Comparison of ENCODE assay signal across 30 cellular contexts in genomic region chr16:67945392-67945933, GRCh38. TPM values are rescaled to one million over a fixed set of nuclear protein-coding genes. Genes with fewer than 3 reads are reported as not detected.
A peak's percentile ranks its signal among the peaks of the same experiment; 100 is the strongest.
DNase-seq lines count a peak whose midpoint lies in the region; ATAC-seq, FAIRE-seq and TF ChIP-seq lines count a peak whose summit lies in the region.
"Had no signal": no experiment of that assay in that cellular context is flagged by ENCODE, and none has a peak within 500 bp of the region (broad histone marks: within the 10 kb centered on the region; RNA-seq: fewer than 3 reads in every experiment).

No MANE protein-coding gene starts in this region.

- DNase-seq in heart right ventricle (no peak), Right ventricle myocardium superior (no peak), endothelial cell of umbilical vein (ENCODE audit: low read depth, low spot score) (no peak), psoas muscle (no peak), vagina (ENCODE audit: extremely low spot score in 2 of 2) (no peak), mesenchymal stem cell (no peak)
- DNase-seq in naive thymus-derived CD4-positive, alpha-beta T cell: no peak
- DNase-seq: activated CD4-positive, alpha-beta memory T cell treated with anti-CD3 and anti-CD28 coated beads, Interleukin-2, amount 10 ng/mL, durations not matched to agents 7 days and 5 days; activated naive CD8-positive, alpha-beta T cell treated with anti-CD3 and anti-CD28 coated beads, Interleukin-2, amount 10 ng/mL, durations not matched to agents 7 days and 5 days; BE2C; DMS53; effector CD8-positive, alpha-beta T cell; islet precursor cell; NCI-H1436 treated with DMSO at 0.1 percent for 48 hours; NCI-H526; spleen; stimulated activated CD4-positive, alpha-beta T cell treated with anti-CD3 and anti-CD28 coated beads, Interleukin-4, amount 100 ng/mL, for 1 hour; stimulated activated naive CD4-positive, alpha-beta T cell treated with Interleukin-2 at 50 U/mL for 16 hours; T-cell; upper lobe of left lung had no signal

- H2AFZ ChIP-seq in endothelial cell of umbilical vein (ENCODE audit: low read depth, low read length) (no peak overlapping the region), mesenchymal stem cell (ENCODE audit: low read depth, low read length) (no peak overlapping the region)

- no peak overlapping the region for H3K4me3 Mint-ChIP-seq in naive thymus-derived CD4-positive, alpha-beta T cell
- H3K4me3 Mint-ChIP-seq: activated CD4-positive, alpha-beta memory T cell treated with anti-CD3 and anti-CD28 coated beads, Interleukin-2, amount 10 ng/mL, durations not matched to agents 7 days and 5 days; activated naive CD8-positive, alpha-beta T cell treated with anti-CD3 and anti-CD28 coated beads, Interleukin-2, amount 10 ng/mL, durations not matched to agents 7 days and 5 days; T-cell had no signal

- TF ChIP-seq POLR2A in endothelial cell of umbilical vein (IDR thresholded peaks at IDR 0.05; ENCODE audit: low read depth, low read length): no peak
- no peak for TF ChIP-seq POLR2A in vagina (IDR thresholded peaks at IDR 0.05)

- H3K4me1 ChIP-seq in heart right ventricle (peaks cover 15 to 65% (median 40%) of the 10 kb centered on the region in 9 donors), endothelial cell of umbilical vein (ENCODE audit: control insufficient read depth, extremely low read depth, insufficient read depth, low read length) (no peaks in the 10 kb centered on the region), psoas muscle (peaks cover 9% of the 10 kb centered on the region), vagina (peaks cover 39% of the 10 kb centered on the region), mesenchymal stem cell (ENCODE audit: control insufficient read depth, insufficient read depth, low read depth, low read length) (peaks cover 18% of the 10 kb centered on the region)
- H3K4me1 ChIP-seq in naive thymus-derived CD4-positive, alpha-beta T cell (ENCODE audit: control insufficient read depth in 2 of 2, insufficient read depth in 2 of 2, low read length in 2 of 2): peaks cover 0 to 11% of the 10 kb centered on the region in 2 donors
- H3K4me1 ChIP-seq: SJSA1 had no signal

- no peak overlapping the region for H3K27ac Mint-ChIP-seq in naive thymus-derived CD4-positive, alpha-beta T cell
- H3K27ac Mint-ChIP-seq: activated CD4-positive, alpha-beta memory T cell treated with anti-CD3 and anti-CD28 coated beads, Interleukin-2, amount 10 ng/mL, durations not matched to agents 7 days and 5 days; T-cell had no signal

- H3K23ac ChIP-seq in mesenchymal stem cell (ENCODE audit: low read length in 2 of 2): no peak overlapping the region

- H4K91ac ChIP-seq in mesenchymal stem cell (ENCODE audit: low read length): no peak overlapping the region

- H2BK120ac ChIP-seq in mesenchymal stem cell (ENCODE audit: low read depth, low read length): no peak overlapping the region

- H3K36me3 Mint-ChIP-seq in naive thymus-derived CD4-positive, alpha-beta T cell: peaks cover 0 to 6% (median 0%) of the 10 kb centered on the region in 5 donors

- H3K27me3 ChIP-seq in heart right ventricle (no peaks in the 10 kb centered on the region), endothelial cell of umbilical vein (ENCODE audit: control insufficient read depth in 2 of 2, insufficient read depth in 2 of 2, low read length in 2 of 2) (no peaks in the 10 kb centered on the region), psoas muscle (ENCODE audit: insufficient read depth in 3 of 3, low read length in 2 of 3) (no peaks in the 10 kb centered on the region), vagina (no peaks in the 10 kb centered on the region), mesenchymal stem cell (ENCODE audit: control insufficient read depth in 1 of 2, insufficient read depth in 1 of 2, low read length in 2 of 2) (no peaks in the 10 kb centered on the region)
- no peaks in the 10 kb centered on the region for H3K27me3 ChIP-seq in naive thymus-derived CD4-positive, alpha-beta T cell (ENCODE audit: control insufficient read depth in 2 of 2, insufficient read depth in 2 of 2, low read length in 2 of 2)
- H3K27me3 ChIP-seq: BE2C, SJSA1, spleen, upper lobe of left lung had no signal

- no peak overlapping the region for H3K14ac ChIP-seq in mesenchymal stem cell (ENCODE audit: low read length in 2 of 2)

- no peak overlapping the region for H2BK12ac ChIP-seq in mesenchymal stem cell (ENCODE audit: low read length in 2 of 2)

- TF ChIP-seq CTCF in heart right ventricle (IDR thresholded peaks at IDR 0.05) (no peak), endothelial cell of umbilical vein (IDR thresholded peaks at IDR 0.05; ENCODE audit: extremely low read depth in 1 of 2, insufficient read depth in 1 of 2, low read depth in 1 of 2, low read length in 2 of 2) (no peak), psoas muscle (IDR thresholded peaks at IDR 0.05) (no peak), vagina (IDR thresholded peaks at IDR 0.05) (no peak)

- H2BK15ac ChIP-seq in mesenchymal stem cell (ENCODE audit: low read depth, poor library complexity, severe bottlenecking): no peak overlapping the region

- H3K9me3 Mint-ChIP-seq in naive thymus-derived CD4-positive, alpha-beta T cell: no peaks in the 10 kb centered on the region
- H3K9me3 Mint-ChIP-seq: activated CD4-positive, alpha-beta memory T cell treated with anti-CD3 and anti-CD28 coated beads, Interleukin-2, amount 10 ng/mL, durations not matched to agents 7 days and 5 days; activated naive CD8-positive, alpha-beta T cell treated with anti-CD3 and anti-CD28 coated beads, Interleukin-2, amount 10 ng/mL, durations not matched to agents 7 days and 5 days; T-cell had no signal

- CTCF ChIA-PET in endothelial cell of umbilical vein (lab: Charles Lee): interaction anchor here (1.3 to 1.4 kb wide), 2 partner anchors 62 to 129 kb away, joined by 3 to 5 read pairs; no protein-coding TSS in a partner anchor
- CTCF ChIA-PET in naive thymus-derived CD4-positive, alpha-beta T cell (lab: Charles Lee): no interaction called here

- H3K36me3 ChIP-seq in heart right ventricle (peaks cover 0 to 100% (median 81%) of the 10 kb centered on the region in 9 donors), endothelial cell of umbilical vein (ENCODE audit: control insufficient read depth in 2 of 2, extremely low read depth in 1 of 2, insufficient read depth in 2 of 2, low read length in 2 of 2) (peaks cover 25 to 77% of the 10 kb centered on the region in 2 experiments), psoas muscle (ENCODE audit: insufficient read depth in 1 of 2, low read depth in 1 of 2) (peaks cover 9 to 98% of the 10 kb centered on the region in 2 donors), vagina (peaks cover 0 to 54% of the 10 kb centered on the region in 2 donors), mesenchymal stem cell (ENCODE audit: control insufficient read depth in 1 of 2, insufficient read depth in 2 of 2, low read depth in 1 of 2, low read length in 2 of 2) (peaks cover 89 to 97% of the 10 kb centered on the region in 2 experiments)
- peaks cover 0 to 68% (median 0%) of the 10 kb centered on the region in 3 experiments for H3K36me3 ChIP-seq in naive thymus-derived CD4-positive, alpha-beta T cell (ENCODE audit: control insufficient read depth in 2 of 3, insufficient read depth in 3 of 3, low read length in 3 of 3)
- H3K36me3 ChIP-seq: BE2C had no signal

- H4K8ac ChIP-seq in mesenchymal stem cell (ENCODE audit: low read length): no peak overlapping the region

- H3K79me2 ChIP-seq in endothelial cell of umbilical vein (ENCODE audit: control insufficient read depth, insufficient read depth, low read length): no peaks in the 10 kb centered on the region

- H2BK5ac ChIP-seq in mesenchymal stem cell (ENCODE audit: low read depth, low read length, poor library complexity, severe bottlenecking): no peak overlapping the region

- H3K9me1 ChIP-seq in endothelial cell of umbilical vein (replicated peaks; ENCODE audit: control insufficient read depth, extremely low read depth, insufficient read depth, low read length): no peaks in the 10 kb centered on the region

- no peaks in the 10 kb centered on the region for H4K20me1 ChIP-seq in endothelial cell of umbilical vein (replicated peaks; ENCODE audit: control insufficient read depth, extremely low read depth, insufficient read depth, low read length)

- H3K9ac ChIP-seq in endothelial cell of umbilical vein (replicated peaks; ENCODE audit: extremely low read depth, insufficient read depth, low read length): no peak overlapping the region
- H3K9ac ChIP-seq in mesenchymal stem cell (ENCODE audit: low read length): no peak overlapping the region
- H3K9ac ChIP-seq: KMS-11 had no signal

- no peaks in the 10 kb centered on the region for H3K27me3 Mint-ChIP-seq in naive thymus-derived CD4-positive, alpha-beta T cell
- H3K27me3 Mint-ChIP-seq: activated CD4-positive, alpha-beta memory T cell treated with anti-CD3 and anti-CD28 coated beads, Interleukin-2, amount 10 ng/mL, durations not matched to agents 7 days and 5 days; activated naive CD8-positive, alpha-beta T cell treated with anti-CD3 and anti-CD28 coated beads, Interleukin-2, amount 10 ng/mL, durations not matched to agents 7 days and 5 days; T-cell had no signal

- H3K79me1 ChIP-seq in mesenchymal stem cell (replicated peaks; ENCODE audit: low read length, poor library complexity, severe bottlenecking): peaks cover 51% of the 10 kb centered on the region

- H2AK5ac ChIP-seq in mesenchymal stem cell (ENCODE audit: low read length, severe bottlenecking): no peak overlapping the region

- H3K4me2 ChIP-seq in endothelial cell of umbilical vein (ENCODE audit: insufficient read depth, low read length): no peak overlapping the region
- no peak overlapping the region for H3K4me2 ChIP-seq in mesenchymal stem cell (ENCODE audit: low read length, poor library complexity, severe bottlenecking)
- H3K4me2 ChIP-seq: KMS-11 had no signal

- TSS peak; percentile 14 for BruUV-seq in endothelial cell of umbilical vein (replicated peaks; lab: Mats Ljungman, UMichigan)

- H3K9me3 ChIP-seq in heart right ventricle: no peaks in the 10 kb centered on the region
- H3K9me3 ChIP-seq in endothelial cell of umbilical vein (replicated peaks; ENCODE audit: control insufficient read depth, insufficient read depth, low read length): no peaks in the 10 kb centered on the region
- H3K9me3 ChIP-seq in psoas muscle: no peaks in the 10 kb centered on the region
- H3K9me3 ChIP-seq in vagina: no peaks in the 10 kb centered on the region
- H3K9me3 ChIP-seq in naive thymus-derived CD4-positive, alpha-beta T cell (ENCODE audit: control insufficient read depth in 2 of 3, low read length in 3 of 3): no peaks in the 10 kb centered on the region
- H3K9me3 ChIP-seq in mesenchymal stem cell (ENCODE audit: control insufficient read depth, low read length): no peaks in the 10 kb centered on the region
- H3K9me3 ChIP-seq: BE2C, SJSA1, spleen, upper lobe of left lung had no signal

- dilution Hi-C loops in endothelial cell of umbilical vein (cut with MboI; ENCODE audit: extremely low pct_ligation_motif_present, low sequenced_read_pairs): no loop called here

- POLR2A ChIA-PET in endothelial cell of umbilical vein (lab: Charles Lee): no interaction called here
- POLR2A ChIA-PET in naive thymus-derived CD4-positive, alpha-beta T cell (lab: Charles Lee): interaction anchor here (1.9 kb wide), 1 partner anchor 10 kb away, joined by 4 read pairs; no protein-coding TSS in a partner anchor

- H3K4me1 Mint-ChIP-seq in naive thymus-derived CD4-positive, alpha-beta T cell: peaks cover 9 to 19% (median 14%) of the 10 kb centered on the region in 7 donors

- no peak overlapping the region for H3K18ac ChIP-seq in mesenchymal stem cell (ENCODE audit: low read depth in 1 of 2, low read length in 2 of 2)

- peak overlapping the region in 7 of 10 donors; percentile 53 to 83 (median 71) for H3K27ac ChIP-seq in heart right ventricle
- H3K27ac ChIP-seq in endothelial cell of umbilical vein (ENCODE audit: insufficient read depth, low read depth, low read length): no peak overlapping the region
- H3K27ac ChIP-seq in psoas muscle: peak overlapping the region; percentile 38
- peak overlapping the region; percentile 84 for H3K27ac ChIP-seq in vagina
- H3K27ac ChIP-seq in naive thymus-derived CD4-positive, alpha-beta T cell (ENCODE audit: low read depth, low read length): no peak overlapping the region
- H3K27ac ChIP-seq in mesenchymal stem cell (ENCODE audit: low read length, poor library complexity, severe bottlenecking): no peak overlapping the region
- H3K27ac ChIP-seq: KMS-11, SJSA1 had no signal

- no peak overlapping the region for H3K4ac ChIP-seq in mesenchymal stem cell (ENCODE audit: low read depth in 1 of 2, low read length in 2 of 2)

- no peak for FAIRE-seq in endothelial cell of umbilical vein (lab: Jason Lieb, UNC)
- FAIRE-seq: frontal cortex, G401.6, GM18507, H1 had no signal

- intact Hi-C loops in heart right ventricle (cut with DNase I): loop anchor here in 1 of 10 donors (10.0 kb wide), 1 partner anchor 401 kb away; no protein-coding TSS in a partner anchor
- intact Hi-C loops in Right ventricle myocardium superior (cut with DNase I): no loop called here
- intact Hi-C loops in endothelial cell of umbilical vein (cut with micrococcal nuclease): no loop called here
- intact Hi-C loops in psoas muscle (cut with DNase I): no loop called here
- intact Hi-C loops in vagina (cut with DNase I): no loop called here
- intact Hi-C loops in naive thymus-derived CD4-positive, alpha-beta T cell (cut with micrococcal nuclease): no loop called here

- peak in 3 of 8 donors; percentile 2 to 11 (median 2) for ATAC-seq in heart right ventricle
- ATAC-seq in Right ventricle myocardium superior (ENCODE audit: poor library complexity): no peak
- no peak for ATAC-seq in psoas muscle
- no peak for ATAC-seq in naive thymus-derived CD4-positive, alpha-beta T cell
- ATAC-seq in GM21528 (IDR thresholded peaks at IDR 0.05; ENCODE audit: low FRiP score, unreplicated experiment): no peak
- ATAC-seq: activated CD4-positive, CD25-positive, alpha-beta regulatory T cell treated with anti-CD3 and anti-CD28 coated beads, Interleukin-2, amount 50 U/mL, for 24 hours; T-cell had no signal

- H3K4me3 ChIP-seq in heart right ventricle (no peak overlapping the region), endothelial cell of umbilical vein (replicated peaks in 1 of 3; ENCODE audit: insufficient read depth in 1 of 3, low read depth in 1 of 3, low read length in 3 of 3) (no peak overlapping the region), psoas muscle (no peak overlapping the region), vagina (no peak overlapping the region), mesenchymal stem cell (ENCODE audit: insufficient read depth in 1 of 2, low read depth in 1 of 2, low read length in 2 of 2) (no peak overlapping the region)
- H3K4me3 ChIP-seq in naive thymus-derived CD4-positive, alpha-beta T cell (ENCODE audit: low read length): no peak overlapping the region
- H3K4me3 ChIP-seq: SJSA1, spleen, upper lobe of left lung had no signal

- WGBS in heart right ventricle, 2 donors: 68 to 77% methylated on average over 24 of the region's 24 CpGs
- 74 to 75% (median 75%) methylated on average over 24 of the region's 24 CpGs for WGBS in psoas muscle, 3 donors
- WGBS in mesenchymal stem cell: 92% methylated on average over 24 of the region's 24 CpGs

RNA-seq across cellular contexts. Expression of gene LCAT, which starts 1.5 kb away (rescaled TPM):
- 10 to 100 TPM; 14.4 to 24.6 (median 20.6) TPM for total RNA-seq in heart right ventricle
- polyA plus RNA-seq in heart right ventricle: 10 to 100 TPM; 18.1 to 96.5 TPM
- total RNA-seq in Right ventricle myocardium superior: 21.4 TPM
- 44.9 and 46.1 TPM in 2 replicates for total RNA-seq in endothelial cell of umbilical vein
- 22.6 and 32.5 TPM in 2 replicates for polyA plus RNA-seq in endothelial cell of umbilical vein
- 6.1 and 6.9 TPM in 2 replicates for polyA plus RNA-seq in endothelial cell of umbilical vein (2011; cell fraction: cytosol; rRNA removed)
- polyA plus RNA-seq in endothelial cell of umbilical vein (2011; cell fraction: nucleus; rRNA removed): 115 and 136 TPM in 2 replicates
- polyA plus RNA-seq in endothelial cell of umbilical vein (2012): 18.8 and 26.0 TPM in 2 replicates
- polyA minus RNA-seq in endothelial cell of umbilical vein: 9.0 and 15.1 TPM in 2 replicates
- 4.1 TPM for polyA minus RNA-seq in endothelial cell of umbilical vein (2011; cell fraction: cytosol; rRNA and poly(A)+ RNA removed)
- 18.0 and 27.6 TPM in 2 replicates for polyA minus RNA-seq in endothelial cell of umbilical vein (2011; cell fraction: nucleus; rRNA and poly(A)+ RNA removed)
- 10 to 100 TPM in 2 of 4 donors, 1 to 10 TPM in 2; 5.9 to 15.1 (median 10.2) TPM for total RNA-seq in psoas muscle
- 1 to 10 TPM; 4.1 to 8.6 (median 4.7) TPM for polyA plus RNA-seq in psoas muscle
- 33.4 TPM for total RNA-seq in vagina
- total RNA-seq in naive thymus-derived CD4-positive, alpha-beta T cell: 10 to 100 TPM in 4 of 5 experiments, 1 to 10 TPM in 1; 9.4 to 23.6 (median 19.6) TPM
- polyA plus RNA-seq in naive thymus-derived CD4-positive, alpha-beta T cell: 1 to 10 TPM in 1 of 2 donors, under 1 TPM in 1; 0.33 to 1.5 TPM
- polyA plus RNA-seq in mesenchymal stem cell (2013, experiment 1 of 2): 11.5 TPM
- 10.8 TPM for polyA plus RNA-seq in mesenchymal stem cell (2013, experiment 2 of 2)

RNA-seq across cellular contexts. Expression of gene PSMB10, which starts 8.8 kb away (rescaled TPM):
- total RNA-seq in heart right ventricle (100 to 1,000 TPM in 1 of 10 donors, 10 to 100 TPM in 9; 48.9 to 164 (median 62.8) TPM), Right ventricle myocardium superior (59.0 TPM), endothelial cell of umbilical vein (32.7 and 40.8 TPM in 2 replicates), psoas muscle (10 to 100 TPM; 27.6 to 34.7 (median 31.6) TPM), vagina (45.2 TPM)
- polyA plus RNA-seq in heart right ventricle (100 to 1,000 TPM in 1 of 2 donors, 10 to 100 TPM in 1; 87.4 to 170 TPM), endothelial cell of umbilical vein (54.7 and 80.3 TPM in 2 replicates), psoas muscle (10 to 100 TPM; 55.0 to 98.6 (median 67.3) TPM)
- polyA plus RNA-seq in endothelial cell of umbilical vein (2011; cell fraction: cytosol; rRNA removed): 25.2 and 32.1 TPM in 2 replicates
- polyA plus RNA-seq in endothelial cell of umbilical vein (2011; cell fraction: nucleus; rRNA removed): 17.1 and 17.2 TPM in 2 replicates
- 30.4 and 39.7 TPM in 2 replicates for polyA plus RNA-seq in endothelial cell of umbilical vein (2012)
- polyA minus RNA-seq in endothelial cell of umbilical vein: 12.6 and 15.7 TPM in 2 replicates
- 31.6 TPM for polyA minus RNA-seq in endothelial cell of umbilical vein (2011; cell fraction: cytosol; rRNA and poly(A)+ RNA removed)
- 5.0 and 10.8 TPM in 2 replicates for polyA minus RNA-seq in endothelial cell of umbilical vein (2011; cell fraction: nucleus; rRNA and poly(A)+ RNA removed)
- total RNA-seq in naive thymus-derived CD4-positive, alpha-beta T cell: 100 to 1,000 TPM; 101 to 370 (median 142) TPM
- 100 to 1,000 TPM; 522 to 542 TPM for polyA plus RNA-seq in naive thymus-derived CD4-positive, alpha-beta T cell
- 102 TPM for polyA plus RNA-seq in mesenchymal stem cell (2013, experiment 1 of 2)
- polyA plus RNA-seq in mesenchymal stem cell (2013, experiment 2 of 2): 104 TPM

RNA-seq across cellular contexts. Expression of gene CTRL, which starts 13.8 kb away (rescaled TPM):
- 1 to 10 TPM in 2 of 10 donors, under 1 TPM in 8; 0.39 to 1.6 (median 0.84) TPM for total RNA-seq in heart right ventricle
- polyA plus RNA-seq in heart right ventricle: 1 to 10 TPM in 1 of 2 donors, under 1 TPM in 1; 0.74 to 2.0 TPM
- total RNA-seq in Right ventricle myocardium superior: 0.78 TPM
- total RNA-seq in endothelial cell of umbilical vein: 1.0 and 1.8 TPM in 2 replicates
- 1.1 TPM in 2 replicates for polyA plus RNA-seq in endothelial cell of umbilical vein
- 0.53 and 0.76 TPM in 2 replicates for polyA plus RNA-seq in endothelial cell of umbilical vein (2011; cell fraction: cytosol; rRNA removed)
- polyA plus RNA-seq in endothelial cell of umbilical vein (2011; cell fraction: nucleus; rRNA removed): 3.8 and 4.2 TPM in 2 replicates
- 0.38 and 0.68 TPM in 2 replicates for polyA plus RNA-seq in endothelial cell of umbilical vein (2012)
- 0.66 and 2.1 TPM in 2 replicates for polyA minus RNA-seq in endothelial cell of umbilical vein
- 0.82 TPM for polyA minus RNA-seq in endothelial cell of umbilical vein (2011; cell fraction: cytosol; rRNA and poly(A)+ RNA removed)
- 0.38 and 0.58 TPM in 2 replicates for polyA minus RNA-seq in endothelial cell of umbilical vein (2011; cell fraction: nucleus; rRNA and poly(A)+ RNA removed)
- 1 to 10 TPM in 1 of 4 donors, under 1 TPM in 3; 0.27 to 1.1 (median 0.79) TPM for total RNA-seq in psoas muscle
- 1 to 10 TPM; 1.1 TPM for polyA plus RNA-seq in psoas muscle
- 3.2 TPM for total RNA-seq in vagina
- 10 to 100 TPM in 2 of 5 experiments, 1 to 10 TPM in 3; 7.9 to 15.1 (median 9.3) TPM for total RNA-seq in naive thymus-derived CD4-positive, alpha-beta T cell
- 1 to 10 TPM; 1.3 to 2.5 TPM for polyA plus RNA-seq in naive thymus-derived CD4-positive, alpha-beta T cell
- 0.43 TPM for polyA plus RNA-seq in mesenchymal stem cell (2013, experiment 1 of 2)
- polyA plus RNA-seq in mesenchymal stem cell (2013, experiment 2 of 2): 0.38 TPM

RNA-seq across cellular contexts. Expression of gene SLC12A4, which starts 23.0 kb away (rescaled TPM):
- 100 to 1,000 TPM in 1 of 10 donors, 10 to 100 TPM in 9; 70.9 to 107 (median 86.6) TPM for total RNA-seq in heart right ventricle
- polyA plus RNA-seq in heart right ventricle: 100 to 1,000 TPM in 1 of 2 donors, 10 to 100 TPM in 1; 70.1 to 116 TPM
- total RNA-seq in Right ventricle myocardium superior: 84.3 TPM
- 99.0 and 114 TPM in 2 replicates for total RNA-seq in endothelial cell of umbilical vein
- polyA plus RNA-seq in endothelial cell of umbilical vein: 110 and 124 TPM in 2 replicates
- 53.8 and 76.7 TPM in 2 replicates for polyA plus RNA-seq in endothelial cell of umbilical vein (2011; cell fraction: cytosol; rRNA removed)
- 343 and 417 TPM in 2 replicates for polyA plus RNA-seq in endothelial cell of umbilical vein (2011; cell fraction: nucleus; rRNA removed)
- 79.2 and 83.4 TPM in 2 replicates for polyA plus RNA-seq in endothelial cell of umbilical vein (2012)
- 141 and 143 TPM in 2 replicates for polyA minus RNA-seq in endothelial cell of umbilical vein
- 27.4 TPM for polyA minus RNA-seq in endothelial cell of umbilical vein (2011; cell fraction: cytosol; rRNA and poly(A)+ RNA removed)
- polyA minus RNA-seq in endothelial cell of umbilical vein (2011; cell fraction: nucleus; rRNA and poly(A)+ RNA removed): 127 and 131 TPM in 2 replicates
- 10 to 100 TPM; 24.1 to 89.5 (median 34.9) TPM for total RNA-seq in psoas muscle
- polyA plus RNA-seq in psoas muscle: 10 to 100 TPM; 18.3 to 34.8 (median 26.0) TPM
- total RNA-seq in vagina: 43.2 TPM
- 10 to 100 TPM; 22.8 to 44.4 (median 31.3) TPM for total RNA-seq in naive thymus-derived CD4-positive, alpha-beta T cell
- 1 to 10 TPM; 3.8 to 8.0 TPM for polyA plus RNA-seq in naive thymus-derived CD4-positive, alpha-beta T cell
- 43.9 TPM for polyA plus RNA-seq in mesenchymal stem cell (2013, experiment 1 of 2)
- 45.1 TPM for polyA plus RNA-seq in mesenchymal stem cell (2013, experiment 2 of 2)

RNA-seq across cellular contexts. Expression of gene DPEP3, which starts 34.8 kb away (rescaled TPM):
- under 1 TPM in 1 of 10 donors, not detected in 9; 0.34 TPM for total RNA-seq in heart right ventricle
- under 1 TPM in 1 of 2 donors, not detected in 1; 0.01 TPM for polyA plus RNA-seq in heart right ventricle
- not detected for total RNA-seq in Right ventricle myocardium superior
- not detected in 2 replicates for total RNA-seq in endothelial cell of umbilical vein
- 0.03 and 0.06 TPM in 2 replicates for polyA plus RNA-seq in endothelial cell of umbilical vein
- polyA plus RNA-seq in endothelial cell of umbilical vein (2011; cell fraction: cytosol; rRNA removed): not detected in 2 replicates
- polyA plus RNA-seq in endothelial cell of umbilical vein (2011; cell fraction: nucleus; rRNA removed): 0.10 TPM in 1 of 2 replicates, not detected in the other
- polyA plus RNA-seq in endothelial cell of umbilical vein (2012): not detected in 2 replicates
- polyA minus RNA-seq in endothelial cell of umbilical vein: 0.40 TPM in 1 of 2 replicates, not detected in the other
- not detected for polyA minus RNA-seq in endothelial cell of umbilical vein (2011; cell fraction: cytosol; rRNA and poly(A)+ RNA removed)
- not detected in 2 replicates for polyA minus RNA-seq in endothelial cell of umbilical vein (2011; cell fraction: nucleus; rRNA and poly(A)+ RNA removed)
- under 1 TPM in 3 of 4 donors, not detected in 1; 0.10 to 0.22 (median 0.17) TPM for total RNA-seq in psoas muscle
- polyA plus RNA-seq in psoas muscle: under 1 TPM in 2 of 3 donors, not detected in 1; 0.12 to 0.45 TPM
- not detected for total RNA-seq in vagina
- 1 to 10 TPM in 4 of 5 experiments, under 1 TPM in 1; 0.10 to 2.3 (median 1.6) TPM for total RNA-seq in naive thymus-derived CD4-positive, alpha-beta T cell
- under 1 TPM; 0.37 to 0.44 TPM for polyA plus RNA-seq in naive thymus-derived CD4-positive, alpha-beta T cell
- polyA plus RNA-seq in mesenchymal stem cell (2013, experiment 1 of 2): not detected
- not detected for polyA plus RNA-seq in mesenchymal stem cell (2013, experiment 2 of 2)
- total RNA-seq: A673, cerebellum, frontal cortex, SJSA1 had no signal

Comparison
In these comparisons a context has a peak if more than half of its experiments do, and no peak if none do; other contexts are left out.
1. H3K27ac ChIP-seq: peak in heart right ventricle (7 of 10), psoas muscle (single experiment) and vagina (single experiment); none in endothelial cell of umbilical vein (single experiment), naive thymus-derived CD4-positive, alpha-beta T cell (single experiment) and mesenchymal stem cell (single experiment).